ENCODE assay signal across 13 cellular contexts in the genomic region with DNA sequence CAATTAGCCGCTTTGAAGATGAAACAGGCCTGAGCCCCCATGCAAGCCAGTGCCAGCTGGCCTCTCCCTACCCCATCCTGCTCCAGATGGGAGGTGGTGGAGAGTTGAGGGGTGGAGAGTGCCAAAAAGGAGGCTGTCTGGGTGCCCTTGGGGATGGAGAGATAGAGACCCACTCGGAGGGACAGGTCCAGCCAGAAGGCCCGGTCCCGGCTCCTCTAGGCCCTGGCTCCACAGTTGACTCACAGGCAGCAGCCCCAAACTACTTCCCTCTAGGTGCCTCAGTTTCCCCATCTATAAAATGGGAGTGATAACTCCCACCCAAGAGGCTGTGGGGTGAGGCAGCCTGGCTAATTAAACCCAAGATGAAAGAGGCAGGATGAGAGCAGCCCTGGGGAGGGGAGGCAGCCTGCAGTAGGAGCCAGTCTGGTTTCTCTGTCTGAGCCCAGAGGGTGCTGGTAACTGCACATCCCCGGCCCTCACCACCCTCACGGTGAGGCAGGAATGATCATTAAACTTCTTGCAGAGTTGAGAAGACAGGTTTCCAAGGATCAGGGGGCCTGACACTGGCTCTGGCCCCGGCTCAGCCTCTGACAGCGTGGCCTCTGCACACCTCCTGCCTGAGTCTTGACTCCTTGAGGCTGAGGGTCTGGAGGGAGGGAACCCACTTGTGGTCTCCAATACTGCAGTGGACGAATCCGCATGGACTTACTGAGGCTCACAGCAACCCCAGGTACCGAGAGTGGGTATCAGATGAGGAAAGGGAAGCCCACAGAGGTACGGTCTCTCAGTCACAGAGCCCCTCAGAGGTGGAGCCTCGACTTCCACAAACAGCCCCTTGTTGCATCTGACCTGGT. TPM values are rescaled to one million over a fixed set of nuclear protein-coding genes. Genes with fewer than 3 reads are reported as not detected.
DNase-seq lines count a peak whose midpoint lies in the region; ATAC-seq and TF ChIP-seq lines count a peak whose summit lies in the region.
"Had no signal": no experiment of that assay in that cellular context is flagged by ENCODE, and none has a peak within 500 bp of the region (broad histone marks: within the 10 kb centered on the region; RNA-seq: fewer than 3 reads in every experiment).

No MANE protein-coding gene starts in this region.

- peak overlapping the region; percentile 52; the same call in 1 of the 2 replicates for H2AFZ ChIP-seq in GM23338

- no peaks in the 10 kb centered on the region for H3K9me2 ChIP-seq in GM23338 (ENCODE audit: insufficient read depth)

- H3F3A ChIP-seq in GM23338 (replicated peaks; ENCODE audit: low read depth): 0 out of 2 replicates have a peak, but pooled peaks cover 5% of the 10 kb centered on the region

- H3K4me3 Mint-ChIP-seq in GM23338 (no peak overlapping the region), chondrocyte (ENCODE audit: unreplicated experiment) (no peak overlapping the region)
- peak overlapping the region in 7 of 10 donors; percentile 21 to 65 (median 56) for H3K4me3 Mint-ChIP-seq in naive thymus-derived CD8-positive, alpha-beta T cell

- H3K4me1 ChIP-seq in GM23338 (ENCODE audit: insufficient read depth): peaks cover 6% of the 10 kb centered on the region; the same call in 1 of the 2 replicates

- H3K9me3 Mint-ChIP-seq in GM23338 (no peaks in the 10 kb centered on the region; the same call in 1 of the 3 replicates), chondrocyte (ENCODE audit: low read depth) (no peaks in the 10 kb centered on the region)
- H3K9me3 Mint-ChIP-seq in naive thymus-derived CD8-positive, alpha-beta T cell: peaks cover 0 to 3% (median 0%) of the 10 kb centered on the region in 9 donors

- H3K27me3 ChIP-seq in GM23338 (ENCODE audit: insufficient read depth): peaks cover 60% of the 10 kb centered on the region
- H3K27me3 ChIP-seq: ovary had no signal

- H3K27ac Mint-ChIP-seq in GM23338 (no peak overlapping the region), chondrocyte (ENCODE audit: unreplicated experiment) (no peak overlapping the region)
- H3K27ac Mint-ChIP-seq in naive thymus-derived CD8-positive, alpha-beta T cell: peak overlapping the region in 1 of 10 donors; percentile 19

- TF ChIP-seq CTCF in C4-2B (conservative IDR thresholded peaks at IDR 0.05) (no peak), GM23338 (conservative IDR thresholded peaks at IDR 0.05; ENCODE audit: low read depth in 2 of 2) (no peak), chondrocyte (IDR thresholded peaks at IDR 0.05) (no peak)

- H3K4me3 ChIP-seq in GM23338: peak overlapping the region; percentile 71

- POLR2A ChIA-PET in naive thymus-derived CD8-positive, alpha-beta T cell (lab: Charles Lee): interaction anchor here (0.5 kb wide), 1 partner anchor 105 kb away, joined by 4 read pairs; no protein-coding TSS in a partner anchor

- DNase-seq in GM23338 (ENCODE audit: low spot score) (no peak), chondrocyte (ENCODE audit: low spot score) (peak; percentile 72), LoVo (ENCODE audit: low spot score) (no peak), retina (no peak), NCI-H1694 treated with DMSO at 0.1 percent for 48 hours (lab: John Stamatoyannopoulos, UW) (no peak)
- no peak for DNase-seq in naive thymus-derived CD8-positive, alpha-beta T cell
- DNase-seq: NCI-H1694; stimulated activated CD4-positive, alpha-beta T cell treated with anti-CD3 and anti-CD28 coated beads, Interleukin-4, amount 100 ng/mL, for 24 hours had no signal

- H3K27ac ChIP-seq in C4-2B (peak overlapping the region; percentile 86; the same call in 1 of the 2 replicates), GM23338 (ENCODE audit: low read depth) (no peak overlapping the region)

- no peak for ATAC-seq in GM23338
- no peak for ATAC-seq in naive thymus-derived CD8-positive, alpha-beta T cell
- no peak for ATAC-seq in GM18517 (IDR thresholded peaks at IDR 0.05; ENCODE audit: unreplicated experiment)

- no peaks in the 10 kb centered on the region for H4K20me1 ChIP-seq in GM23338 (replicated peaks; ENCODE audit: insufficient read depth)

- H3K4me1 Mint-ChIP-seq in GM23338 (peaks cover 19% of the 10 kb centered on the region), chondrocyte (ENCODE audit: low read depth) (peaks cover 7% of the 10 kb centered on the region)
- H3K4me1 Mint-ChIP-seq in naive thymus-derived CD8-positive, alpha-beta T cell: peaks cover 14 to 31% (median 24%) of the 10 kb centered on the region in 4 donors

- no peaks in the 10 kb centered on the region for H3K36me3 ChIP-seq in GM23338 (ENCODE audit: insufficient read depth)
- H3K36me3 ChIP-seq: ovary had no signal

- H3K36me3 Mint-ChIP-seq in GM23338 (ENCODE audit: low read depth) (peaks cover 3% of the 10 kb centered on the region; the same call in 1 of the 3 replicates), chondrocyte (ENCODE audit: low read depth) (peaks cover 5% of the 10 kb centered on the region)
- H3K36me3 Mint-ChIP-seq in naive thymus-derived CD8-positive, alpha-beta T cell: peaks cover 0 to 7% (median 0%) of the 10 kb centered on the region in 3 donors

- peak overlapping the region; percentile 75; the same call in 1 of the 2 replicates for H3K4me2 ChIP-seq in GM23338

- H3K27me3 Mint-ChIP-seq in GM23338 (ENCODE audit: insufficient read depth, low read depth, poor library complexity) (peaks cover 52% of the 10 kb centered on the region), chondrocyte (ENCODE audit: low read depth) (peaks cover 21% of the 10 kb centered on the region)
- peaks cover 3 to 18% (median 15%) of the 10 kb centered on the region in 5 donors for H3K27me3 Mint-ChIP-seq in naive thymus-derived CD8-positive, alpha-beta T cell

- no peaks in the 10 kb centered on the region for H3K79me2 ChIP-seq in GM23338 (replicated peaks; ENCODE audit: insufficient read depth)

TF ChIP-seq in GM23338, 12 proteins besides CTCF, POLR2A, EP300 and RAD21:
- TF ChIP-seq, protein P1, sequence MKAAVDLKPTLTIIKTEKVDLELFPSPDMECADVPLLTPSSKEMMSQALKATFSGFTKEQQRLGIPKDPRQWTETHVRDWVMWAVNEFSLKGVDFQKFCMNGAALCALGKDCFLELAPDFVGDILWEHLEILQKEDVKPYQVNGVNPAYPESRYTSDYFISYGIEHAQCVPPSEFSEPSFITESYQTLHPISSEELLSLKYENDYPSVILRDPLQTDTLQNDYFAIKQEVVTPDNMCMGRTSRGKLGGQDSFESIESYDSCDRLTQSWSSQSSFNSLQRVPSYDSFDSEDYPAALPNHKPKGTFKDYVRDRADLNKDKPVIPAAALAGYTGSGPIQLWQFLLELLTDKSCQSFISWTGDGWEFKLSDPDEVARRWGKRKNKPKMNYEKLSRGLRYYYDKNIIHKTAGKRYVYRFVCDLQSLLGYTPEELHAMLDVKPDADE (IDR thresholded peaks at IDR 0.05): no peak
- TF ChIP-seq ZNF331 (CRISPR knock-in tag; IDR thresholded peaks at IDR 0.05; ENCODE audit: low read depth): no peak

RNA-seq across cellular contexts. Expression of a gene that starts 1.4 kb away (rescaled TPM):
- 12.5 and 16.1 TPM in 2 replicates for total RNA-seq in GM23338 (2014; rRNA removed; shearing (Covaris generic))
- 3.1 TPM in 2 replicates for polyA plus RNA-seq in GM23338 (2016; fragmentation: Nextera tagmentation; extraction: Ambion mirVana)
- 13.8 to 14.6 TPM (median 14.1 TPM) in 3 replicates for total RNA-seq in chondrocyte
- total RNA-seq in naive thymus-derived CD8-positive, alpha-beta T cell: 10 to 100 TPM; 25.5 to 25.8 TPM
- 10 to 100 TPM in 2 of 3 donors, 1 to 10 TPM in 1; 8.6 to 15.2 (median 10.2) TPM for polyA plus RNA-seq in naive thymus-derived CD8-positive, alpha-beta T cell

RNA-seq across cellular contexts. Expression of a gene that starts 4.7 kb away (rescaled TPM):
- 3.3 and 5.1 TPM in 2 replicates for total RNA-seq in GM23338 (2014; rRNA removed; shearing (Covaris generic))
- polyA plus RNA-seq in GM23338 (2016; fragmentation: Nextera tagmentation; extraction: Ambion mirVana): 1.4 and 1.5 TPM in 2 replicates
- 0.12 TPM in 1 of 3 replicates, not detected in the others for total RNA-seq in chondrocyte
- total RNA-seq in naive thymus-derived CD8-positive, alpha-beta T cell: not detected
- polyA plus RNA-seq in naive thymus-derived CD8-positive, alpha-beta T cell: not detected
- total RNA-seq: fibroblast of lung; T-helper 1 cell treated with Interleukin-12 subunit alpha and Interleukin-12 subunit beta and Interleukin-4 antibody, amounts not matched to agents 30 ng/mL and 1 ng/mL, for 36 hours had no signal
- polyA plus RNA-seq: fibroblast of lung, ovary had no signal

RNA-seq across cellular contexts. Expression of a gene that starts 51.6 kb away (rescaled TPM):
- 0.49 TPM in 1 of 2 replicates, not detected in the other for total RNA-seq in GM23338 (2014; rRNA removed; shearing (Covaris generic))
- polyA plus RNA-seq in GM23338 (2016; fragmentation: Nextera tagmentation; extraction: Ambion mirVana): 1.2 and 2.4 TPM in 2 replicates
- 0.79 to 1.8 TPM (median 0.80 TPM) in 3 replicates for total RNA-seq in chondrocyte
- total RNA-seq in naive thymus-derived CD8-positive, alpha-beta T cell: 1 to 10 TPM; 2.1 to 2.2 TPM
- 1 to 10 TPM in 1 of 3 donors, under 1 TPM in 2; 0.39 to 1.5 (median 0.40) TPM for polyA plus RNA-seq in naive thymus-derived CD8-positive, alpha-beta T cell

Comparison
In these comparisons a context has a peak if more than half of its experiments do, and no peak if none do; other contexts are left out.
1. H3K4me3 Mint-ChIP-seq: peak in naive thymus-derived CD8-positive, alpha-beta T cell (7 of 10); none in GM23338 (single experiment) and chondrocyte (single experiment).